Comparison of ENCODE assay signal across 8 cellular contexts in the genomic region with DNA sequence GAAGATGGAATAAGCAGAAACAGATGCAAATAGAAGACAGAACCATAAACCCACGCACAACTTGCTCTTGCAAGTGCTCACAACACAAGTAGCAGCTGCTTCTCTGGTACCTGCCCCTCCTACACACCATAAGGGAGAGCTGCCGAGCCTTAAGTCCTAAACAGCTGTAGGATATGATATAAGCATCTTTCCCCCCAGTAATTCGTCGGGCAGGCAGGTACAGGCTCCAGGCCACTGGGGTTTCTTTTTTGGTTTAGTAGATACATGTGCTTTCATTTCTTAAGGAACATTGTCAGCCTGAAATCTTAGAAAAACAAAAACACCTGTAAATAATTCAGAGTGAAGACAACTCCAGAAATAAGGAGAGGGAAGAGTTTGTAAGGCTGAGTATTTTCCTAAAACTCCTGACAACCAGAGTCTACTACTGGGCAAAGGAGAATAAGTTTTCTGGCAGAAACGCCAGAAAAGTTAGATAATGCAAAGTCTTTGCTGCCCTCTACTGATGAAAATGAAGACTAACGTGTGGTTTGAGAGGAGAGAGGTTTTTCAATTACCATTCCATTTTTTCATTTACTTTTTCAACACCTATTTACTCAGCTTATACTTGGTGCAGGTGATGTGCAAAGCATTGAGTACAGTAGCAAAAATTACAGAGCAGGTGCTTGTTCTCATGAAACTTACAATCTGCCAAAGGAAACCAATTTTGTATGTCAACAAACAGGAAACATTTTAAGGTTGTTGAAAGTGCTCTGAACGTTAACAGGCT. TPM values are rescaled to one million over a fixed set of nuclear protein-coding genes. Genes with fewer than 3 reads are reported as not detected.
DNase-seq lines count a peak whose midpoint lies in the region; ATAC-seq and TF ChIP-seq lines count a peak whose summit lies in the region.

No MANE protein-coding gene starts in this region.

- DNase-seq in AG04449 (ENCODE audit: low read depth, low spot score): no peak
- DNase-seq in NCI-H69 (lab: John Stamatoyannopoulos, UW): peak; percentile 73
- no peak for DNase-seq in breast epithelium (ENCODE audit: low spot score in 2 of 2)
- DNase-seq in left colon: no peak
- DNase-seq in uterus: no peak
- no peak for DNase-seq in activated T-cell treated with anti-CD3 and anti-CD28 coated beads, Interleukin-2, amount 50 U/mL, for 48 hours

- ATAC-seq in HG02973 (IDR thresholded peaks at IDR 0.05; ENCODE audit: unreplicated experiment) (peak; percentile 64), left colon (peak; percentile 38)

- TF ChIP-seq POLR2A in breast epithelium (IDR thresholded peaks at IDR 0.05) (no peak), uterus (IDR thresholded peaks at IDR 0.05) (no peak)

- H3K27ac ChIP-seq in breast epithelium: no peak overlapping the region
- H3K27ac ChIP-seq in uterus: no peak overlapping the region

- H3K4me1 ChIP-seq in breast epithelium (no peaks in the 10 kb centered on the region), uterus (no peaks in the 10 kb centered on the region)

- H3K27me3 ChIP-seq in breast epithelium: no peaks in the 10 kb centered on the region
- no peaks in the 10 kb centered on the region for H3K27me3 ChIP-seq in uterus

- H3K9me3 ChIP-seq in breast epithelium (no peaks in the 10 kb centered on the region), uterus (no peaks in the 10 kb centered on the region)

- CTCF ChIA-PET in AG04449 (lab: Yijun Ruan, JAX): interaction anchor here (0.7 to 4.9 kb wide), 37 partner anchors 10 to 542 kb away, joined by 3 to 31 read pairs (median 4); no protein-coding TSS in a partner anchor

- H3K36me3 ChIP-seq in breast epithelium (no peaks in the 10 kb centered on the region), uterus (no peaks in the 10 kb centered on the region)

- intact Hi-C loops in breast epithelium (cut with DNase I; ENCODE audit: low total_unique reads): no loop called here
- intact Hi-C loops in left colon (cut with DNase I, micrococcal nuclease): loop anchor here in 1 of 2 donors (5.0 kb wide), 1 partner anchor 135 kb away; no protein-coding TSS in a partner anchor
- intact Hi-C loops in uterus (cut with DNase I; ENCODE audit: low total_unique reads): no loop called here

- H3K4me3 ChIP-seq in AG04449 (ENCODE audit: low read depth, low read length): no peak overlapping the region
- no peak overlapping the region for H3K4me3 ChIP-seq in breast epithelium
- H3K4me3 ChIP-seq in uterus: no peak overlapping the region

- peak; percentile 44 for TF ChIP-seq CTCF in AG04449 (IDR thresholded peaks at IDR 0.05; ENCODE audit: insufficient read depth, low read length, missing control alignments)
- TF ChIP-seq CTCF in GM12874 (IDR thresholded peaks at IDR 0.05; ENCODE audit: insufficient read depth, low read depth, low read length): peak; percentile 53; the same call in 1 of the 2 replicates
- TF ChIP-seq CTCF in breast epithelium (IDR thresholded peaks at IDR 0.05): peak in 2 of 3 donors; percentile 65 to 71
- peak; percentile 58 to 68 (median 66) for TF ChIP-seq CTCF in uterus (IDR thresholded peaks at IDR 0.05)

- POLR2A ChIA-PET in AG04449 (lab: Yijun Ruan, JAX): no interaction called here

RNA-seq across cellular contexts. Expression of gene TCERG1, which starts 20.1 kb away (rescaled TPM):
- 100 to 1,000 TPM in 1 of 3 donors, 10 to 100 TPM in 2; 48.0 to 119 (median 79.3) TPM for total RNA-seq in breast epithelium
- 10 to 100 TPM; 46.0 to 54.1 TPM for total RNA-seq in left colon
- total RNA-seq in uterus: 100 to 1,000 TPM in 1 of 4 donors, 10 to 100 TPM in 3; 49.7 to 109 (median 77.7) TPM
